9 cellular contexts compared by ENCODE assay signal in the genomic region with DNA sequence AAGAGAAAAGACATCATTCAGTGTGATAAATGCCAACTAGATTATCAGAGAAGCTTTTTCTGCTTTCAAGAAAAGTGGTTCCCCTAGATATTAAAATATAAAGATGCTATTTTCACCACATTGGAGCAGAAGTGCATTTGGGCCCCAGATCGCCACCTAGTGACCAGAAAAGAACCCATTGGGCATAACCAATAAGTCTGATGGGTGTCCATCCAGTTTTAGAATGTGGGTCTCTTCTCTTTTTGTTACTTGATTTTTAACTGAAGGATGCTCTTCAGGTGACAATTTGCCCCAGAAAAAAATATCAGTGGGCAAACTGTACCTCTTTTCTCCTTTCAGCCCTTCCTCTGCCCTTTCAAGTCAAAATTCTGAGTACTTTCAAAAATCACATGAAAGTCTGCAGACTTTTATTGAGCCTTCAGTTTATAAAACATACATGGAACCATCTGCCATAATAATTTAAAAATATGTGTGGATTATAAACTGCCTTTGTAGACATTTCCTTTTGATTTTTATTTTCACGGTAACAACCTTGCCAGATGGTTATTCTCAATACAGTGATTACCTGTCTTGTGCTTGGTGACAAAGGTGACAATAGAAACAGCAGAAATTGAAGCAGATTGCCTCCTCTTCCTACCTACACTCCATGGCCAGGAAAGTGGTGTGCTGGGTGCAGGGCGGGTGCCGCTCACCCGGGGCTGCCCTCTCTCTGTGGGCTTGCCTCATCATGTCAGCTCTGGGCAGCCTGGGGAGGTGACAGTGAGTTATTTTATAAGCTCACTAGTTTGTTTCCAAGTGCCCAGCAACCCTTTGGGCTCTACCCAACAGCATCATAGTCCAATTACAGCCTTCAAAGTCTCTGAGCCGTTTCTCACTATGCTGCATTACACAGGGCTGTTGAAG.
A peak's percentile ranks its signal among the peaks of the same experiment; 100 is the strongest.
DNase-seq lines count a peak whose midpoint lies in the region; ATAC-seq, FAIRE-seq and TF ChIP-seq lines count a peak whose summit lies in the region.
"Had no signal": no experiment of that assay in that cellular context is flagged by ENCODE, and none has a peak within 500 bp of the region (broad histone marks: within the 10 kb centered on the region; RNA-seq: fewer than 3 reads in every experiment).

No MANE protein-coding gene starts in this region.

- TF ChIP-seq CTCF in AG09309 (IDR thresholded peaks at IDR 0.05; ENCODE audit: control insufficient read depth, insufficient read depth, low read depth, low read length, missing control alignments) (peak; percentile 23), GM12872 (IDR thresholded peaks at IDR 0.05; ENCODE audit: insufficient read depth, low read depth, low read length) (peak; percentile 76), fibroblast of the aortic adventitia (IDR thresholded peaks at IDR 0.05; ENCODE audit: insufficient read depth, low read length) (peak; percentile 18), esophagus squamous epithelium (IDR thresholded peaks at IDR 0.05) (peak in 2 of 6 experiments; percentile 30 to 38)

- H3K27ac ChIP-seq in esophagus squamous epithelium = no peak overlapping the region

- no peak for FAIRE-seq in urothelium cell line (lab: Jason Lieb, UNC)
- FAIRE-seq: colon had no signal

- TF ChIP-seq POLR2A in esophagus squamous epithelium (IDR thresholded peaks at IDR 0.05) = no peak

- 36 to 39% methylated on average over 5 to 6 of the region's 6 CpGs for WGBS in esophagus squamous epithelium, 2 donors

- DNase-seq in AG09309 (ENCODE audit: low read depth) = no peak
- peak; percentile 26 for DNase-seq in NCI-H460 (ENCODE audit: extremely low read depth, low read depth)
- DNase-seq in fibroblast of the aortic adventitia (ENCODE audit: low read depth) = no peak
- peak; percentile 32 for DNase-seq in urothelium cell line (ENCODE audit: low spot score)
- no peak for DNase-seq in esophagus squamous epithelium (lab: John Stamatoyannopoulos, UW)

- no peaks in the 10 kb centered on the region for H3K36me3 ChIP-seq in esophagus squamous epithelium

- no peaks in the 10 kb centered on the region for H3K4me1 ChIP-seq in esophagus squamous epithelium

- no peaks in the 10 kb centered on the region for H3K9me3 ChIP-seq in esophagus squamous epithelium

- H3K4me3 ChIP-seq in AG09309 (ENCODE audit: control insufficient read depth, low read depth, low read length) (no peak overlapping the region), fibroblast of the aortic adventitia (ENCODE audit: low read depth, low read length) (no peak overlapping the region), esophagus squamous epithelium (no peak overlapping the region)

- no peaks in the 10 kb centered on the region for H3K27me3 ChIP-seq in esophagus squamous epithelium

- ATAC-seq in GM21529 (IDR thresholded peaks at IDR 0.05; ENCODE audit: unreplicated experiment) (no peak), GM18498 (IDR thresholded peaks at IDR 0.05; ENCODE audit: unreplicated experiment) (no peak)

- intact Hi-C loops in esophagus squamous epithelium (cut with DNase I) = no loop called here

Comparison
In these comparisons a context has a peak if more than half of its experiments do, and no peak if none do; other contexts are left out.
1. DNase-seq: peak in NCI-H460 (single experiment) and urothelium cell line (single experiment); none in AG09309 (single experiment), fibroblast of the aortic adventitia (single experiment) and esophagus squamous epithelium (single experiment).